1 cellular context compared by ENCODE assay signal in the genomic region with DNA sequence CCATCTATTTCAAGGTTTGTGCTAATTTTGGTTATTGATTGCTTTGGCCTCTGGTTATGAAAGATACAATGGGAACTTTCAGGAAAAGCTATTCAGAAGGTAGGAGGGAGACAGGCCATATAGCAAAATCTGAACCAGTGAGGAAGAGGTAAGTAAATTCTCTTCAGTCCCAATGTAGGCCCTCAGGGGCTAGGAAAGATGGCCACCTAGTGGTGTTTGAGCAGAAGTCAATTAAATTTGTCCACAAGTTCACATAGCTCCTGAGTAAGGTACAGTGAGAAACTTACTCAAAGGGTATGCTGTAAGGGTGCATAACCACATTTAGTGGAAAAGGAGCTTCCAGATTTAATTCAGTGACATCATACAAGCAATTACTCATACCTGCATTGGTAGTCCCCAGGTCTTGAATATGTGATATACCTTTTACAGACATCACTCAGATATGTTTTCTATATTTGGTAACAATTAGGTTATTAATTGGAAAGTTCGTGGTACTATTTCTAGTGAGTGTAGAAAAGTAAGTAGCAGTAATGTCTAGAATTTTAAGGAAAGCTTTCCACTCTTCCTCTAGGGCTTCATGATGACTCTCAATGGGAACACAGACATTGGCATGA.
TF ChIP-seq lines count a peak whose summit lies in the region.

No MANE protein-coding gene starts in this region.

TF ChIP-seq in Ishikawa, 13 proteins besides CTCF, POLR2A, EP300 and RAD21 (continued from another document):
- no peak for TF ChIP-seq EGR1 (IDR thresholded peaks at IDR 0.05)
